In genomic region chr7:13327669-13328068, GRCh38 we compare ENCODE assay signal across 26 cellular contexts.
DNase-seq lines count a peak whose midpoint lies in the region; ATAC-seq and TF ChIP-seq lines count a peak whose summit lies in the region.
"Had no signal": no experiment of that assay in that cellular context is flagged by ENCODE, and none has a peak within 500 bp of the region (broad histone marks: within the 10 kb centered on the region; RNA-seq: fewer than 3 reads in every experiment).

No MANE protein-coding gene starts in this region.

- no peak overlapping the region for H3K4me3 ChIP-seq in BJ (ENCODE audit: low read depth, low read length)
- no peak overlapping the region for H3K4me3 ChIP-seq in fibroblast of mammary gland (ENCODE audit: control insufficient read depth, low read depth, low read length)
- H3K4me3 ChIP-seq: dorsolateral prefrontal cortex, hepatocyte, thoracic aorta had no signal

- no peak for ATAC-seq in GM18867 (IDR thresholded peaks at IDR 0.05; ENCODE audit: unreplicated experiment)
- ATAC-seq: natural killer cell treated with Interleukin-12 subunit alpha and Interleukin-12 subunit beta and Interleukin-15 and Interleukin-18, amount 100 ng/mL, for 72 hours; stimulated activated naive B cell treated with anti-CD40 and anti-IgM and Interleukin-4, amounts not matched to agents 10 μg/mL and 1 μg/mL and 100 μg/mL, for 72 hours; T-cell had no signal

- H3K27me3 ChIP-seq in BJ (ENCODE audit: control insufficient read depth, insufficient read depth, low read length), result no peaks in the 10 kb centered on the region
- H3K27me3 ChIP-seq: dorsolateral prefrontal cortex, hepatocyte had no signal

- in situ Hi-C loops in GM13976 (cut with MboI; ENCODE audit: low sequenced_read_pairs, unreplicated experiment), result no loop called here

- no peak for TF ChIP-seq CTCF in BJ (IDR thresholded peaks at IDR 0.05; ENCODE audit: insufficient read depth, low read depth, low read length)
- TF ChIP-seq CTCF in fibroblast of mammary gland (conservative IDR thresholded peaks at IDR 0.05; ENCODE audit: control insufficient read depth, insufficient read depth, low read depth, low read length), result no peak
- no peak for TF ChIP-seq CTCF in GM13976 (IDR thresholded peaks at IDR 0.05; ENCODE audit: borderline replicate concordance, control extremely low read depth, extremely low read depth, insufficient read depth, missing control alignments)

- POLR2A ChIA-PET in BJ (lab: Charles Lee), result no interaction called here

- H3K36me3 ChIP-seq in BJ (ENCODE audit: control insufficient read depth, insufficient read depth, low read length), result no peaks in the 10 kb centered on the region
- H3K36me3 ChIP-seq: thoracic aorta had no signal

- DNase-seq in BJ (ENCODE audit: low read depth), result peak; percentile 19
- peak; percentile 68 for DNase-seq in M059J (ENCODE audit: low read depth)
- DNase-seq in T1000 (lab: John Stamatoyannopoulos, UW), result peak; percentile 4
- peak; percentile 7 for DNase-seq in fibroblast of mammary gland (ENCODE audit: low read depth)
- no peak for DNase-seq in HT-29 (ENCODE audit: low spot score)
- no peak for DNase-seq in pons (ENCODE audit: low spot score)
- DNase-seq in GM13976 (ENCODE audit: low spot score), result no peak
- DNase-seq: activated naive CD4-positive, alpha-beta T cell; activated T-cell treated with anti-CD3 and anti-CD28 coated beads, Interleukin-2, amount 50 U/mL, for 24 hours; amniotic stem cell; CD4-positive, CD25-positive, alpha-beta regulatory T cell; central memory CD4-positive, alpha-beta T cell; dorsolateral prefrontal cortex; foreskin melanocyte; immature natural killer cell; midbrain; NCI-H1436; NCI-H2171; NCI-H82; Right ventricle myocardium superior; stimulated activated naive B cell treated with anti-CD40 and anti-IgM and Interleukin-4, amounts not matched to agents 10 μg/mL and 1 μg/mL and 100 μg/mL, for 72 hours; T-cell had no signal

- CTCF ChIA-PET in BJ (lab: Yijun Ruan, JAX), result no interaction called here

Comparison
In these comparisons a context has a peak if more than half of its experiments do, and no peak if none do; other contexts are left out.
1. DNase-seq: peak in BJ (single experiment), M059J (single experiment), T1000 (single experiment) and fibroblast of mammary gland (single experiment); none in HT-29 (single experiment), pons (single experiment) and GM13976 (single experiment).